ENCODE assay signal across 8 cellular contexts in genomic region chr3:138862924-138863775, GRCh38. TPM values are rescaled to one million over a fixed set of nuclear protein-coding genes. Genes with fewer than 3 reads are reported as not detected.
A peak's percentile ranks its signal among the peaks of the same experiment; 100 is the strongest.
DNase-seq lines count a peak whose midpoint lies in the region; ATAC-seq and TF ChIP-seq lines count a peak whose summit lies in the region.

No MANE protein-coding gene starts in this region.

- peak overlapping the region; percentile 56 for H3K4me3 Mint-ChIP-seq in GM23338
- peak overlapping the region; percentile 46 for H3K4me3 Mint-ChIP-seq in MCF 10A (ENCODE audit: unreplicated experiment)

- H3K36me3 Mint-ChIP-seq in GM23338 (ENCODE audit: low read depth) (no peaks in the 10 kb centered on the region), MCF 10A (ENCODE audit: insufficient read depth, unreplicated experiment) (no peaks in the 10 kb centered on the region)

- BruUV-seq in MCF 10A (replicated peaks; lab: Mats Ljungman, UMichigan), result no TSS peak

- peak overlapping the region; percentile 96 for H3K27ac Mint-ChIP-seq in GM23338
- peak overlapping the region; percentile 89 for H3K27ac Mint-ChIP-seq in MCF 10A (ENCODE audit: low read depth, unreplicated experiment)

- CTCF ChIA-PET in MCF 10A (lab: Yijun Ruan, JAX), result interaction anchor here (0.6 to 2.2 kb wide), 12 partner anchors 9 to 478 kb away, joined by 3 to 9 read pairs (median 4); no protein-coding TSS in a partner anchor

- peak overlapping the region; percentile 73 for H3K4me2 ChIP-seq in GM23338

- H3K27ac ChIP-seq in GM23338 (ENCODE audit: low read depth), result peak overlapping the region; percentile 95
- H3K27ac ChIP-seq in thyroid gland, result peak overlapping the region in 2 of 3 donors; percentile 16 to 39

- TF ChIP-seq CTCF in GM23338 (conservative IDR thresholded peaks at IDR 0.05; ENCODE audit: low read depth in 2 of 2) (no peak), MCF 10A (IDR thresholded peaks at IDR 0.05; ENCODE audit: unreplicated experiment) (no peak), thyroid gland (IDR thresholded peaks at IDR 0.05) (no peak)

- H3K79me2 ChIP-seq in GM23338 (replicated peaks; ENCODE audit: insufficient read depth), result no peaks in the 10 kb centered on the region

- peak overlapping the region; percentile 37 for H3K4me3 ChIP-seq in GM23338
- H3K4me3 ChIP-seq in thyroid gland (replicated peaks in 1 of 3), result no peak overlapping the region

- POLR2A ChIA-PET in MCF 10A (lab: Yijun Ruan, JAX), result interaction anchor here (0.6 to 2.6 kb wide), 12 partner anchors 8 to 445 kb away, joined by 3 to 24 read pairs (median 4); partner anchors contain the start of gene PIK3CB

- H3K27me3 Mint-ChIP-seq in GM23338 (ENCODE audit: insufficient read depth, low read depth, poor library complexity) (peaks cover 16% of the 10 kb centered on the region), MCF 10A (ENCODE audit: insufficient read depth, unreplicated experiment) (no peaks in the 10 kb centered on the region)

- TF ChIP-seq POLR2A in thyroid gland (IDR thresholded peaks at IDR 0.05), result no peak

- H4K20me1 ChIP-seq in GM23338 (replicated peaks; ENCODE audit: insufficient read depth), result no peaks in the 10 kb centered on the region

- peak overlapping the region; percentile 64 for H2AFZ ChIP-seq in GM23338

- 0 out of 2 replicates have a peak, but pooled peaks cover 12% of the 10 kb centered on the region for H3F3A ChIP-seq in GM23338 (replicated peaks; ENCODE audit: low read depth)

- H3K9me3 ChIP-seq in thyroid gland, result no peaks in the 10 kb centered on the region

- H3K4me1 ChIP-seq in GM23338 (ENCODE audit: insufficient read depth) (peaks cover 37% of the 10 kb centered on the region), thyroid gland (peaks cover 10 to 13% of the 10 kb centered on the region in 2 donors)

- H3K27me3 ChIP-seq in GM23338 (ENCODE audit: insufficient read depth) (no peaks in the 10 kb centered on the region), thyroid gland (no peaks in the 10 kb centered on the region)

- ATAC-seq in GM23338 (peak; percentile 44), GM19023 (IDR thresholded peaks at IDR 0.05; ENCODE audit: unreplicated experiment) (no peak), GM19328 (IDR thresholded peaks at IDR 0.05; ENCODE audit: unreplicated experiment) (no peak)

- intact Hi-C loops in MCF 10A (cut with micrococcal nuclease), result no loop called here
- intact Hi-C loops in thyroid gland (cut with DNase I), result no loop called here

- WGBS in thyroid gland, 2 donors, result 39 to 47% methylated on average over 11 of the region's 11 CpGs

- H3K9me2 ChIP-seq in GM23338 (ENCODE audit: insufficient read depth), result no peaks in the 10 kb centered on the region

- H3K9me3 Mint-ChIP-seq in GM23338 (no peaks in the 10 kb centered on the region), MCF 10A (ENCODE audit: unreplicated experiment) (no peaks in the 10 kb centered on the region)

- H3K4me1 Mint-ChIP-seq in GM23338, result peaks cover 35% of the 10 kb centered on the region
- H3K4me1 Mint-ChIP-seq in MCF 10A (ENCODE audit: insufficient read depth, unreplicated experiment), result peaks cover 20% of the 10 kb centered on the region

- DNase-seq in GM23338 (ENCODE audit: low spot score) (peak; percentile 62), NCI-H2196 (lab: John Stamatoyannopoulos, UW; ENCODE audit: unreplicated experiment) (peak; percentile 60), MCF 10A (ENCODE audit: unreplicated experiment) (peak; percentile 94), left kidney (ENCODE audit: low read depth, low spot score) (peak; percentile 53), thyroid gland (peak; percentile 19 to 34)
- DNase-seq in activated effector memory CD4-positive, alpha-beta T cell treated with anti-CD3 and anti-CD28 coated beads, Interleukin-2, amount 50 U/mL, for 16 hours, result no peak

- H3K36me3 ChIP-seq in GM23338 (ENCODE audit: insufficient read depth) (no peaks in the 10 kb centered on the region), thyroid gland (no peaks in the 10 kb centered on the region)

TF ChIP-seq in GM23338, 12 proteins besides CTCF, POLR2A, EP300 and RAD21:
- TF ChIP-seq POLR2AphosphoS5 (IDR thresholded peaks at IDR 0.05; ENCODE audit: low read depth) (peak; percentile 30; the same call in 1 of the 2 replicates), ETS1 (IDR thresholded peaks at IDR 0.05) (no peak; the same call in 1 of the 2 replicates)

RNA-seq across cellular contexts. Expression of gene PIK3CB, which starts 28.4 kb away (rescaled TPM):
- total RNA-seq in GM23338 (2014; rRNA removed; shearing (Covaris generic)), result 32.1 and 32.4 TPM in 2 replicates
- 11.7 and 13.3 TPM in 2 replicates for polyA plus RNA-seq in GM23338 (2016; fragmentation: Nextera tagmentation; extraction: Ambion mirVana)
- total RNA-seq in MCF 10A (2022) (21.0 and 21.1 TPM in 2 replicates), thyroid gland (10 to 100 TPM; 60.2 to 90.0 (median 78.5) TPM)
